Comparison of ENCODE assay signal across 8 cellular contexts in genomic region chr3:27467545-27467944, GRCh38. TPM values are rescaled to one million over a fixed set of nuclear protein-coding genes. Genes with fewer than 3 reads are reported as not detected.
A peak's percentile ranks its signal among the peaks of the same experiment; 100 is the strongest.
DNase-seq lines count a peak whose midpoint lies in the region; ATAC-seq and TF ChIP-seq lines count a peak whose summit lies in the region.

No MANE protein-coding gene starts in this region.

- H3K4me3 Mint-ChIP-seq in activated T-helper 17 cell treated with anti-CD3 and anti-CD28 coated beads, Interleukin-2, amount 50 U/mL, for 72 hours: peak overlapping the region; percentile 19
- no peak overlapping the region for H3K4me3 Mint-ChIP-seq in Calu3 (ENCODE audit: low read depth, unreplicated experiment)

- DNase-seq in AG09319 (ENCODE audit: extremely low read depth, low read depth) (no peak), GM12865 (ENCODE audit: low read depth) (peak; percentile 43), HCEC 1CT (peak; percentile 71), right atrium auricular region (ENCODE audit: low spot score) (no peak), Calu3 (no peak)
- DNase-seq in stimulated activated naive CD8-positive, alpha-beta T cell treated with anti-CD3 and anti-CD28 coated beads, Interleukin-15, Interleukin-2, amounts not matched to agents 100 U/mL and 50 U/mL, for 24 hours: no peak

- TF ChIP-seq CTCF in AG09319 (IDR thresholded peaks at IDR 0.05; ENCODE audit: low read depth, low read length) (peak; percentile 43), GM12865 (IDR thresholded peaks at IDR 0.05; ENCODE audit: insufficient read depth, low read depth, low read length, missing control alignments) (peak; percentile 41), LNCAP (IDR thresholded peaks at IDR 0.05) (peak; percentile 62), right atrium auricular region (IDR thresholded peaks at IDR 0.05) (peak; percentile 17 to 61), Calu3 (IDR thresholded peaks at IDR 0.05; ENCODE audit: unreplicated experiment) (no peak)

- peak overlapping the region; percentile 66 for H3K27ac Mint-ChIP-seq in activated T-helper 17 cell treated with anti-CD3 and anti-CD28 coated beads, Interleukin-2, amount 50 U/mL, for 72 hours
- H3K27ac Mint-ChIP-seq in Calu3 (ENCODE audit: unreplicated experiment): no peak overlapping the region

- no peaks in the 10 kb centered on the region for H3K4me1 ChIP-seq in right atrium auricular region

- CTCF ChIA-PET in Calu3 (lab: Charles Lee): interaction anchor here (1.1 kb wide), 2 partner anchors 12 to 214 kb away, joined by 4 to 5 read pairs; no protein-coding TSS in a partner anchor

- ATAC-seq in activated T-helper 17 cell treated with anti-CD3 and anti-CD28 coated beads, Interleukin-2, amount 50 U/mL, for 72 hours (replicated peaks): peak; percentile 82
- peak; percentile 84 for ATAC-seq in stimulated activated naive CD8-positive, alpha-beta T cell treated with anti-CD3 and anti-CD28 coated beads, Interleukin-15, Interleukin-2, amounts not matched to agents 100 U/mL and 50 U/mL, for 24 hours

- H3K27ac ChIP-seq in right atrium auricular region: no peak overlapping the region

- BruUV-seq in Calu3 (replicated peaks; lab: Mats Ljungman, UMichigan): no TSS peak

- H3K36me3 ChIP-seq in right atrium auricular region: no peaks in the 10 kb centered on the region

- H3K9me3 Mint-ChIP-seq in activated T-helper 17 cell treated with anti-CD3 and anti-CD28 coated beads, Interleukin-2, amount 50 U/mL, for 72 hours: no peaks in the 10 kb centered on the region
- no peaks in the 10 kb centered on the region for H3K9me3 Mint-ChIP-seq in Calu3 (ENCODE audit: low read depth, unreplicated experiment)

- H3K27me3 ChIP-seq in right atrium auricular region: no peaks in the 10 kb centered on the region

- H3K9me3 ChIP-seq in right atrium auricular region: no peaks in the 10 kb centered on the region

- H3K36me3 Mint-ChIP-seq in activated T-helper 17 cell treated with anti-CD3 and anti-CD28 coated beads, Interleukin-2, amount 50 U/mL, for 72 hours (ENCODE audit: low read depth): peaks cover 12% of the 10 kb centered on the region
- H3K36me3 Mint-ChIP-seq in Calu3 (ENCODE audit: insufficient read depth, unreplicated experiment): peaks cover 11% of the 10 kb centered on the region

- intact Hi-C loops in Calu3 (cut with micrococcal nuclease; ENCODE audit: unreplicated experiment): loop anchor here (1.0 to 10.0 kb wide), 5 partner anchors 53 to 335 kb away; no protein-coding TSS in a partner anchor

- no peak overlapping the region for H3K4me3 ChIP-seq in GM12865 (ENCODE audit: low read depth, low read length)
- no peak overlapping the region for H3K4me3 ChIP-seq in right atrium auricular region

- H3K4me1 Mint-ChIP-seq in activated T-helper 17 cell treated with anti-CD3 and anti-CD28 coated beads, Interleukin-2, amount 50 U/mL, for 72 hours: peaks cover 15% of the 10 kb centered on the region
- H3K4me1 Mint-ChIP-seq in Calu3 (ENCODE audit: low read depth, unreplicated experiment): no peaks in the 10 kb centered on the region

- no peaks in the 10 kb centered on the region for H3K27me3 Mint-ChIP-seq in activated T-helper 17 cell treated with anti-CD3 and anti-CD28 coated beads, Interleukin-2, amount 50 U/mL, for 72 hours
- H3K27me3 Mint-ChIP-seq in Calu3 (ENCODE audit: unreplicated experiment): no peaks in the 10 kb centered on the region

RNA-seq across cellular contexts. Expression of gene SLC4A7, which starts 16.6 kb away (rescaled TPM):
- 10 to 100 TPM; 43.8 to 56.9 TPM for total RNA-seq in activated T-helper 17 cell treated with anti-CD3 and anti-CD28 coated beads, Interleukin-2, amount 50 U/mL, for 72 hours
- 10 to 100 TPM; 14.4 to 25.6 TPM for total RNA-seq in right atrium auricular region
- 39.0 and 61.6 TPM in 2 replicates for total RNA-seq in Calu3 (2022)

Comparison
In these comparisons a context has a peak if more than half of its experiments do, and no peak if none do; other contexts are left out.
1. DNase-seq: peak in GM12865 (single experiment) and HCEC 1CT (single experiment); none in AG09319 (single experiment), right atrium auricular region (single experiment), stimulated activated naive CD8-positive, alpha-beta T cell treated with anti-CD3 and anti-CD28 coated beads, Interleukin-15, Interleukin-2, amounts not matched to agents 100 U/mL and 50 U/mL, for 24 hours (single experiment) and Calu3 (single experiment).